In the genomic region with DNA sequence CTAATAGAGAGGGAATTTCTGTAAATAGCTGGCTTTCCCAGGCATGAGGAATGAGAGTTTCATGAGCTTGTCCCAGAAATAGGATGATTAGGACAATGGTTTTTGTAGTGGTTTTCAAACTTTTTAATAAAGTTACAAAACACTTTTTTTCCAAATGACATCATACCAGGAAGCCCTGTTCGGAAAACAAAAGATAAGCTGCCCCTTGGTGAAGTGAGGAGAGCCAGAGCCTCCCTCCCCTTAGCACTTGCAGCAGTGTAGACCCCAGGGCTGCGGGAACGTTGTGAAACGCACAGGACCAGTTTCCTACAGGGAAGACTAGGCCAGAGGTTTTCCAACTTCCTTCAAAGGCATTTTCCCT, we compare ENCODE assay signal across 1 cellular context.
TF ChIP-seq lines count a peak whose summit lies in the region.

No MANE protein-coding gene starts in this region.

TF ChIP-seq in GM12878, 131 proteins besides CTCF, POLR2A, EP300 and RAD21:
- TF ChIP-seq PAX8 (IDR thresholded peaks at IDR 0.05) (no peak), POLR2AphosphoS5 (IDR thresholded peaks at IDR 0.05; ENCODE audit: low read length) (0 out of 2 replicates have a peak, but pooled peaks have one; percentile 12), NBN (IDR thresholded peaks at IDR 0.05) (no peak)
TF ChIP-seq in GM12878: peak in this region for 1.
